ENCODE assay signal across 22 cellular contexts in genomic region chr3:28320981-28321380, GRCh38. TPM values are rescaled to one million over a fixed set of nuclear protein-coding genes. Genes with fewer than 3 reads are reported as not detected.
"Had no signal": no experiment of that assay in that cellular context is flagged by ENCODE, and none has a peak within 500 bp of the region (broad histone marks: within the 10 kb centered on the region; RNA-seq: fewer than 3 reads in every experiment).

No MANE protein-coding gene starts in this region.

- H3K9me3 Mint-ChIP-seq: memory B cell, mesothelial cell of epicardium, nephron, type B pancreatic cell had no signal

- H3K27ac Mint-ChIP-seq: memory B cell, mesothelial cell of epicardium, nephron, progenitor cell of endocrine pancreas, type B pancreatic cell had no signal

- ATAC-seq: gastroesophageal sphincter; left lung; lower lobe of right lung; pancreas; right cardiac atrium; stimulated activated naive CD8-positive, alpha-beta T cell treated with anti-CD3 and anti-CD28 coated beads, Interleukin-15, Interleukin-2, amounts not matched to agents 100 U/mL and 50 U/mL, for 24 hours had no signal

- H3K4me1 ChIP-seq: esophagus squamous epithelium, gastroesophageal sphincter, left lung, lower lobe of right lung, pancreas, suprapubic skin, thyroid gland, uterus had no signal

- H3K4me3 Mint-ChIP-seq: memory B cell, mesothelial cell of epicardium, nephron, type B pancreatic cell had no signal

- H3K27ac ChIP-seq: esophagus squamous epithelium, gastroesophageal sphincter, left lung, lower lobe of right lung, pancreas, suprapubic skin, thyroid gland, uterus had no signal

- H3K4me3 ChIP-seq: esophagus squamous epithelium, gastroesophageal sphincter, left lung, lower lobe of right lung, pancreas, smooth muscle cell, suprapubic skin, thyroid gland, uterus had no signal

- H3K27me3 ChIP-seq: esophagus squamous epithelium, gastroesophageal sphincter, left lung, pancreas, suprapubic skin, thyroid gland, uterus had no signal

- DNase-seq: dermis blood vessel endothelial cell; esophagus squamous epithelium; foreskin fibroblast; glutamatergic neuron; left lung; lower lobe of right lung; occipital lobe; pancreas; right cardiac atrium; stimulated activated CD4-positive, alpha-beta T cell treated with anti-CD3 and anti-CD28 coated beads, Interleukin-2, amount 100 ng/mL, for 48 hours; stimulated activated naive CD8-positive, alpha-beta T cell treated with anti-CD3 and anti-CD28 coated beads, Interleukin-15, Interleukin-2, amounts not matched to agents 100 U/mL and 50 U/mL, for 24 hours; thyroid gland; uterus had no signal

- H3K9me3 ChIP-seq: esophagus squamous epithelium, gastroesophageal sphincter, left lung, lower lobe of right lung, pancreas, suprapubic skin, thyroid gland, uterus had no signal

- H3K4me2 ChIP-seq: smooth muscle cell had no signal

- H3K4me1 Mint-ChIP-seq: memory B cell, mesothelial cell of epicardium, nephron had no signal

- H3K27me3 Mint-ChIP-seq: memory B cell, progenitor cell of endocrine pancreas, type B pancreatic cell had no signal

- H3K36me3 ChIP-seq: pancreas, uterus had no signal

RNA-seq across cellular contexts. Expression of gene ZCWPW2, which starts 27.5 kb away (rescaled TPM):
- total RNA-seq: dermis blood vessel endothelial cell, epithelial cell of proximal tubule had no signal
